ENCODE assay signal across 11 cellular contexts in the genomic region with DNA sequence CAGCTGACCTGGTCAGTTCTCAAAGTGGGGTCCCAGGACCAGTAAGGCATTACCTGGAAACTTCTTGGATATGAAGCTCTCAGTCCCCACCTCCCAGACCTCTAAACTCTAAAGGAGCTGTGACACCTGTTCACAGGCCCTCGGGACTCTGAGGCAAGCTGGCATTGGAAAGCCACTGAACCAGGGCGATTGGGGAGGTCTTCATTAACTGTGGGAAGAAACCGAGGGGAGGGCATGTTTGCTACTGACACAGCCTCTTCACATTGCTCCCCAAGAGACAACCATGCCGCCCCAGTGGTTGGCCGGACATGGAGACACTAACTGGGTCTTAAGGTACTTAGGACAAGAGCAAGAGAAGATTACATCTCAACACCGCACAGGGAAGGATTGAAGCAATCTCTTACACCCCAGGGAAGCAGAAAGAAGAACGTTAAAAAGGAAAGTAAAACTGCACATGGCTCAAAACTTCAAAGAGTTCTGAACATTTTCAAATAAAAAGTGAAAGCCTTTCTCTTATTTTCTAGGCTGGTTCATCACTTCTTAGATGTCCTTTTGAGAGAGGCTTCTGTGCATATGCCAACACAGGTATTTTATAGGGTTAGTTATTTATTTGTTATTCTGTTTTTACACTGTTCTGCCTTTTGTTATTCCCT.
DNase-seq lines count a peak whose midpoint lies in the region; ATAC-seq, FAIRE-seq and TF ChIP-seq lines count a peak whose summit lies in the region.
"Had no signal": no experiment of that assay in that cellular context is flagged by ENCODE, and none has a peak within 500 bp of the region (broad histone marks: within the 10 kb centered on the region; RNA-seq: fewer than 3 reads in every experiment).

No MANE protein-coding gene starts in this region.

- ATAC-seq in HG03432 (IDR thresholded peaks at IDR 0.05; ENCODE audit: unreplicated experiment) (peak; percentile 73), HG03039 (IDR thresholded peaks at IDR 0.05; ENCODE audit: unreplicated experiment) (no peak)
- ATAC-seq: left cardiac atrium had no signal

- WGBS in esophagus muscularis mucosa, result 78% methylated on average over 7 of the region's 7 CpGs

- no peak for FAIRE-seq in GM19239 (lab: Jason Lieb, UNC)

- peaks cover 0 to 25% (median 20%) of the 10 kb centered on the region in 4 donors for H3K4me1 ChIP-seq in esophagus muscularis mucosa
- H3K4me1 ChIP-seq: breast epithelium had no signal

- peak; percentile 19 for DNase-seq in GM10266 (ENCODE audit: extremely low spot score)
- peak; percentile 18 for DNase-seq in GM19239 (ENCODE audit: insufficient read length, low spot score)
- peak; percentile 87 for DNase-seq in esophagus muscularis mucosa (ENCODE audit: extremely low spot score)
- no peak for DNase-seq in NCI-H510A treated with DMSO at 0.1 percent for 48 hours (lab: John Stamatoyannopoulos, UW)
- DNase-seq in SHP77 treated with DMSO at 0.1 percent for 48 hours (lab: John Stamatoyannopoulos, UW), result no peak
- DNase-seq in SIG-M5 (lab: John Stamatoyannopoulos, UW), result no peak
- DNase-seq: DMS153, left cardiac atrium had no signal

- TF ChIP-seq POLR2A in esophagus muscularis mucosa (IDR thresholded peaks at IDR 0.05; ENCODE audit: low read depth), result no peak

- H3K36me3 ChIP-seq in esophagus muscularis mucosa, result no peaks in the 10 kb centered on the region
- H3K36me3 ChIP-seq: breast epithelium had no signal

- H3K9me3 ChIP-seq in esophagus muscularis mucosa, result no peaks in the 10 kb centered on the region
- H3K9me3 ChIP-seq: breast epithelium had no signal

- no peaks in the 10 kb centered on the region for H3K27me3 ChIP-seq in esophagus muscularis mucosa
- H3K27me3 ChIP-seq: breast epithelium had no signal

- no peak overlapping the region for H3K27ac ChIP-seq in esophagus muscularis mucosa (replicated peaks in 1 of 4)
- H3K27ac ChIP-seq: breast epithelium had no signal

- TF ChIP-seq EP300 in esophagus muscularis mucosa (IDR thresholded peaks at IDR 0.05), result no peak

- no peak overlapping the region for H3K4me3 ChIP-seq in esophagus muscularis mucosa
- H3K4me3 ChIP-seq: breast epithelium had no signal

- TF ChIP-seq CTCF in GM10266 (IDR thresholded peaks at IDR 0.05; ENCODE audit: control insufficient read depth, insufficient read depth, low read depth, missing control alignments), result no peak
- no peak for TF ChIP-seq CTCF in esophagus muscularis mucosa (IDR thresholded peaks at IDR 0.05)

- intact Hi-C loops in esophagus muscularis mucosa (cut with DNase I), result no loop called here

Comparison
In these comparisons a context has a peak if more than half of its experiments do, and no peak if none do; other contexts are left out.
1. DNase-seq: peak in GM10266 (single experiment), GM19239 (single experiment) and esophagus muscularis mucosa (single experiment); none in NCI-H510A treated with DMSO at 0.1 percent for 48 hours (single experiment), SHP77 treated with DMSO at 0.1 percent for 48 hours (single experiment) and SIG-M5 (single experiment).